Comparison of ENCODE assay signal across 1 cellular context in the genomic region with DNA sequence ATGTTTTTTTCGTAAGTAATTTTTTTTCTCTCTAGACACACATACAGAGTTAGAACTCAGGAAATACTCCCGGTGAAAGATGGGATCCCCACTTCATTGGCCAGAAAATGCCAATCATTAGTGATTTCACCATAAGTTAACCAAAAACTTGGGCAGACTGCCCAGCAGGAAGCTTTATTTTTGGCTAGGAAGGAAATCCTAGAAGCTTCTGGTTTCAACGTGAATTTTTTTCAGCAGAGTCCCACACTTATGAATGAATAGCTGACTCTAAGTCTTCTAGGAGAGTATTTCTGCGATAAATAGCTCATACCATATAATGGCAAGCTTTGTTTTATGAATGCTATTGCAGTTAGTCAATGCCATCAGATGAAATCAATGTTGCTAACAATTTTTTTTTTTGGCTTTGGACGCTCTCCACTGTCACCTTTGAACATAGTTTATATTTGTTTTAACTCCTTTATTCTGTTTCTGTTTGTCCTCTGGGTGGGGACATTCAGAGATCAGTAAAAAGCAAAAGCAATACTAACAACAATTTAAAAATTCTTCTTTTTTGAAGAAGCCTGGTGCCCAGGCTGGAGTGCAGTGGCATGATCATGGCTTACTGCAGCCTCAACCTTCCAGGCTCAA.
TF ChIP-seq lines count a peak whose summit lies in the region.

No MANE protein-coding gene starts in this region.

TF ChIP-seq in GM23338, 12 proteins besides CTCF, POLR2A, EP300 and RAD21 (continued from another document):
- TF ChIP-seq, protein P1, sequence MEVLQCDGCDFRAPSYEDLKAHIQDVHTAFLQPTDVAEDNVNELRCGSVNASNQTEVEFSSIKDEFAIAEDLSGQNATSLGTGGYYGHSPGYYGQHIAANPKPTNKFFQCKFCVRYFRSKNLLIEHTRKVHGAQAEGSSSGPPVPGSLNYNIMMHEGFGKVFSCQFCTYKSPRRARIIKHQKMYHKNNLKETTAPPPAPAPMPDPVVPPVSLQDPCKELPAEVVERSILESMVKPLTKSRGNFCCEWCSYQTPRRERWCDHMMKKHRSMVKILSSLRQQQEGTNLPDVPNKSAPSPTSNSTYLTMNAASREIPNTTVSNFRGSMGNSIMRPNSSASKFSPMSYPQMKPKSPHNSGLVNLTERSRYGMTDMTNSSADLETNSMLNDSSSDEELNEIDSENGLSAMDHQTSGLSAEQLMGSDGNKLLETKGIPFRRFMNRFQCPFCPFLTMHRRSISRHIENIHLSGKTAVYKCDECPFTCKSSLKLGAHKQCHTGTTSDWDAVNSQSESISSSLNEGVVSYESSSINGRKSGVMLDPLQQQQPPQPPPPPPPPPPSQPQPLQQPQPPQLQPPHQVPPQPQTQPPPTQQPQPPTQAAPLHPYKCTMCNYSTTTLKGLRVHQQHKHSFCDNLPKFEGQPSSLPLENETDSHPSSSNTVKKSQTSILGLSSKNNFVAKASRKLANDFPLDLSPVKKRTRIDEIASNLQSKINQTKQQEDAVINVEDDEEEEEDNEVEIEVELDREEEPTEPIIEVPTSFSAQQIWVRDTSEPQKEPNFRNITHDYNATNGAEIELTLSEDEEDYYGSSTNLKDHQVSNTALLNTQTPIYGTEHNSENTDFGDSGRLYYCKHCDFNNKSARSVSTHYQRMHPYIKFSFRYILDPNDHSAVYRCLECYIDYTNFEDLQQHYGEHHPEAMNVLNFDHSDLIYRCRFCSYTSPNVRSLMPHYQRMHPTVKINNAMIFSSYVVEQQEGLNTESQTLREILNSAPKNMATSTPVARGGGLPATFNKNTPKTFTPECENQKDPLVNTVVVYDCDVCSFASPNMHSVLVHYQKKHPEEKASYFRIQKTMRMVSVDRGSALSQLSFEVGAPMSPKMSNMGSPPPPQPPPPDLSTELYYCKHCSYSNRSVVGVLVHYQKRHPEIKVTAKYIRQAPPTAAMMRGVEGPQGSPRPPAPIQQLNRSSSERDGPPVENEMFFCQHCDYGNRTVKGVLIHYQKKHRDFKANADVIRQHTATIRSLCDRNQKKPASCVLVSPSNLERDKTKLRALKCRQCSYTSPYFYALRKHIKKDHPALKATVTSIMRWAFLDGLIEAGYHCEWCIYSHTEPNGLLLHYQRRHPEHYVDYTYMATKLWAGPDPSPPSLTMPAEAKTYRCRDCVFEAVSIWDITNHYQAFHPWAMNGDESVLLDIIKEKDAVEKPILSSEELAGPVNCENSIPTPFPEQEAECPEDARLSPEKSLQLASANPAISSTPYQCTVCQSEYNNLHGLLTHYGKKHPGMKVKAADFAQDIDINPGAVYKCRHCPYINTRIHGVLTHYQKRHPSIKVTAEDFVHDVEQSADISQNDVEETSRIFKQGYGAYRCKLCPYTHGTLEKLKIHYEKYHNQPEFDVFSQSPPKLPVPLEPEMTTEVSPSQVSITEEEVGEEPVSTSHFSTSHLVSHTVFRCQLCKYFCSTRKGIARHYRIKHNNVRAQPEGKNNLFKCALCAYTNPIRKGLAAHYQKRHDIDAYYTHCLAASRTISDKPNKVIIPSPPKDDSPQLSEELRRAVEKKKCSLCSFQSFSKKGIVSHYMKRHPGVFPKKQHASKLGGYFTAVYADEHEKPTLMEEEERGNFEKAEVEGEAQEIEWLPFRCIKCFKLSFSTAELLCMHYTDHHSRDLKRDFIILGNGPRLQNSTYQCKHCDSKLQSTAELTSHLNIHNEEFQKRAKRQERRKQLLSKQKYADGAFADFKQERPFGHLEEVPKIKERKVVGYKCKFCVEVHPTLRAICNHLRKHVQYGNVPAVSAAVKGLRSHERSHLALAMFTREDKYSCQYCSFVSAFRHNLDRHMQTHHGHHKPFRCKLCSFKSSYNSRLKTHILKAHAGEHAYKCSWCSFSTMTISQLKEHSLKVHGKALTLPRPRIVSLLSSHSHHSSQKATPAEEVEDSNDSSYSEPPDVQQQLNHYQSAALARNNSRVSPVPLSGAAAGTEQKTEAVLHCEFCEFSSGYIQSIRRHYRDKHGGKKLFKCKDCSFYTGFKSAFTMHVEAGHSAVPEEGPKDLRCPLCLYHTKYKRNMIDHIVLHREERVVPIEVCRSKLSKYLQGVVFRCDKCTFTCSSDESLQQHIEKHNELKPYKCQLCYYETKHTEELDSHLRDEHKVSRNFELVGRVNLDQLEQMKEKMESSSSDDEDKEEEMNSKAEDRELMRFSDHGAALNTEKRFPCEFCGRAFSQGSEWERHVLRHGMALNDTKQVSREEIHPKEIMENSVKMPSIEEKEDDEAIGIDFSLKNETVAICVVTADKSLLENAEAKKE (CRISPR knock-in tag; IDR thresholded peaks at IDR 0.05), result no peak
- TF ChIP-seq EZH2 (IDR thresholded peaks at IDR 0.05; ENCODE audit: low read depth, unreplicated experiment), result no peak
- no peak for TF ChIP-seq EZH2phosphoT487 (IDR thresholded peaks at IDR 0.05; ENCODE audit: unreplicated experiment)
- no peak for TF ChIP-seq JUNB (IDR thresholded peaks at IDR 0.05; ENCODE audit: unreplicated experiment)
- TF ChIP-seq, protein P2, sequence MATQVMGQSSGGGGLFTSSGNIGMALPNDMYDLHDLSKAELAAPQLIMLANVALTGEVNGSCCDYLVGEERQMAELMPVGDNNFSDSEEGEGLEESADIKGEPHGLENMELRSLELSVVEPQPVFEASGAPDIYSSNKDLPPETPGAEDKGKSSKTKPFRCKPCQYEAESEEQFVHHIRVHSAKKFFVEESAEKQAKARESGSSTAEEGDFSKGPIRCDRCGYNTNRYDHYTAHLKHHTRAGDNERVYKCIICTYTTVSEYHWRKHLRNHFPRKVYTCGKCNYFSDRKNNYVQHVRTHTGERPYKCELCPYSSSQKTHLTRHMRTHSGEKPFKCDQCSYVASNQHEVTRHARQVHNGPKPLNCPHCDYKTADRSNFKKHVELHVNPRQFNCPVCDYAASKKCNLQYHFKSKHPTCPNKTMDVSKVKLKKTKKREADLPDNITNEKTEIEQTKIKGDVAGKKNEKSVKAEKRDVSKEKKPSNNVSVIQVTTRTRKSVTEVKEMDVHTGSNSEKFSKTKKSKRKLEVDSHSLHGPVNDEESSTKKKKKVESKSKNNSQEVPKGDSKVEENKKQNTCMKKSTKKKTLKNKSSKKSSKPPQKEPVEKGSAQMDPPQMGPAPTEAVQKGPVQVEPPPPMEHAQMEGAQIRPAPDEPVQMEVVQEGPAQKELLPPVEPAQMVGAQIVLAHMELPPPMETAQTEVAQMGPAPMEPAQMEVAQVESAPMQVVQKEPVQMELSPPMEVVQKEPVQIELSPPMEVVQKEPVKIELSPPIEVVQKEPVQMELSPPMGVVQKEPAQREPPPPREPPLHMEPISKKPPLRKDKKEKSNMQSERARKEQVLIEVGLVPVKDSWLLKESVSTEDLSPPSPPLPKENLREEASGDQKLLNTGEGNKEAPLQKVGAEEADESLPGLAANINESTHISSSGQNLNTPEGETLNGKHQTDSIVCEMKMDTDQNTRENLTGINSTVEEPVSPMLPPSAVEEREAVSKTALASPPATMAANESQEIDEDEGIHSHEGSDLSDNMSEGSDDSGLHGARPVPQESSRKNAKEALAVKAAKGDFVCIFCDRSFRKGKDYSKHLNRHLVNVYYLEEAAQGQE (IDR thresholded peaks at IDR 0.05; ENCODE audit: unreplicated experiment), result no peak
